9 cellular contexts compared by ENCODE assay signal in genomic region chr10:49606981-49607535, GRCh38. TPM values are rescaled to one million over a fixed set of nuclear protein-coding genes. Genes with fewer than 3 reads are reported as not detected.
DNase-seq lines count a peak whose midpoint lies in the region; ATAC-seq and TF ChIP-seq lines count a peak whose summit lies in the region.
"Had no signal": no experiment of that assay in that cellular context is flagged by ENCODE, and none has a peak within 500 bp of the region (broad histone marks: within the 10 kb centered on the region; RNA-seq: fewer than 3 reads in every experiment).

No MANE protein-coding gene starts in this region.

- no peak for TF ChIP-seq CTCF in GM10248 (IDR thresholded peaks at IDR 0.05; ENCODE audit: control extremely low read depth, extremely low read depth, low read depth, missing control alignments)
- TF ChIP-seq CTCF in RWPE1 (conservative IDR thresholded peaks at IDR 0.05; ENCODE audit: low read depth): no peak
- TF ChIP-seq CTCF in hepatocyte (IDR thresholded peaks at IDR 0.05; ENCODE audit: poor library complexity): no peak

- H3K27ac ChIP-seq in RWPE1 (no peak overlapping the region), hepatocyte (no peak overlapping the region)

- no peaks in the 10 kb centered on the region for H3K9me2 ChIP-seq in hepatocyte (replicated peaks; ENCODE audit: insufficient read depth)

- H3K79me2 ChIP-seq in hepatocyte: no peaks in the 10 kb centered on the region

- no peaks in the 10 kb centered on the region for H3K9me3 ChIP-seq in hepatocyte (ENCODE audit: low read depth)

- H3K36me3 ChIP-seq in hepatocyte (replicated peaks; ENCODE audit: insufficient read depth, low read depth): no peaks in the 10 kb centered on the region

- H3K4me3 ChIP-seq in hepatocyte: no peak overlapping the region

- H3K4me2 ChIP-seq in hepatocyte: no peak overlapping the region

- peaks cover 10% of the 10 kb centered on the region for H3K4me1 ChIP-seq in hepatocyte (ENCODE audit: insufficient read depth)

- POLR2A ChIA-PET in GM10248 (lab: Yijun Ruan, JAX): no interaction called here
- POLR2A ChIA-PET in RWPE1 (lab: Yijun Ruan, JAX; ENCODE audit: low non-redundant PET): no interaction called here

- 7% methylated on average over 18 of the region's 22 CpGs for WGBS in hepatocyte (ENCODE audit: low lambda C conversion rate, missing lambda C conversion rate)

- no peaks in the 10 kb centered on the region for H4K20me1 ChIP-seq in hepatocyte (ENCODE audit: insufficient read depth, poor library complexity, severe bottlenecking)

- peaks cover 70% of the 10 kb centered on the region for H3K27me3 ChIP-seq in hepatocyte

- CTCF ChIA-PET in GM10248 (lab: Yijun Ruan, JAX) (interaction anchor here (1.2 to 3.0 kb wide), 4 partner anchors 8 to 617 kb away, joined by 3 to 25 read pairs (median 4); no protein-coding TSS in a partner anchor), RWPE1 (lab: Yijun Ruan, JAX) (no interaction called here)

- no peak overlapping the region for H2AFZ ChIP-seq in hepatocyte

- ATAC-seq in HG02852 (IDR thresholded peaks at IDR 0.05; ENCODE audit: unreplicated experiment) (peak; percentile 88), HG03045 (IDR thresholded peaks at IDR 0.05; ENCODE audit: unreplicated experiment) (no peak)

- peak; percentile 87 for DNase-seq in GM10248 (ENCODE audit: extremely low spot score)
- DNase-seq in RWPE1 (ENCODE audit: low spot score): peak; percentile 77
- DNase-seq in activated naive CD4-positive, alpha-beta T cell treated with anti-CD3 and anti-CD28 coated beads, Interleukin-2, amount 50 U/mL, for 16 hours: peak; percentile 52
- DNase-seq in hepatocyte (ENCODE audit: low spot score): peak; percentile 91
- peak; percentile 51 for DNase-seq in stimulated activated CD4-positive, alpha-beta T cell treated with anti-CD3 and anti-CD28 coated beads, Interleukin-12 subunit alpha, Interleukin-12 subunit beta, amount 100 ng/mL, for 4 hours
- no peak for DNase-seq in NCI-H1105 (lab: John Stamatoyannopoulos, UW)

RNA-seq across cellular contexts. Expression of gene SLC18A3, which starts 3.1 kb away (rescaled TPM):
- total RNA-seq in hepatocyte: 1.1 and 1.4 TPM in 2 replicates
- 4.3 and 8.1 TPM in 2 replicates for polyA plus RNA-seq in hepatocyte
- total RNA-seq: temporal lobe had no signal

RNA-seq across cellular contexts. Expression of gene CHAT, which starts 6.8 kb away (rescaled TPM):
- total RNA-seq in hepatocyte: 0.27 TPM in 1 of 2 replicates, not detected in the other
- 0.88 TPM in 1 of 2 replicates, not detected in the other for polyA plus RNA-seq in hepatocyte
- total RNA-seq: temporal lobe had no signal
